Comparison of ENCODE assay signal across 14 cellular contexts in the genomic region with DNA sequence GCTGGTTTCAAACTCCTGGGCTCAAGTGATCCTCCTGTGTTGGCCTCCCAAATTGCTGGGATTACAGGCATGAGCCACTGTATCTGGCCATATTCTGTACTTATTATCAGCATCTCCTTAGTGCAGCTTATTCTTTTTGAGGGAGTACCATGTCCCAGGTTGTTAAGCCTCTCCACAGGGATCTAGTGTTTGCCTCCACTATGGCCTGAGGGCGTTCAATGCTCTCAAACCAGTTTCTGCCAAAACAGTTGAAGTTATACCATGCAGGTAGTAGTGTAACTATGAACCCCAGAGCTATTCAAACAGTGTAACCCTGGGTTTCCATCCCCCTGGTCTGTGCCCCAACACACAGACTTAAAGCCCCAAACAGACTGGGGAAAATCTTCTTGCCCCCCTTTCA.
"Had no signal": no experiment of that assay in that cellular context is flagged by ENCODE, and none has a peak within 500 bp of the region (broad histone marks: within the 10 kb centered on the region; RNA-seq: fewer than 3 reads in every experiment).

No MANE protein-coding gene starts in this region.

- H3K27me3 ChIP-seq: ascending aorta, heart right ventricle, sigmoid colon, suprapubic skin had no signal

- H3K4me3 Mint-ChIP-seq: activated T-cell treated with anti-CD3 and anti-CD28 coated beads, Interleukin-2, amount 50 U/mL, for 4 hours; nephron progenitor cell; T-helper 2 cell treated with Interferon-gamma antibody and Interleukin-4, amounts not matched to agents 5 μg/mL and 100 μg/mL, for 36 hours had no signal

- H3K4me3 ChIP-seq: ascending aorta, heart right ventricle, mucosa of descending colon, sigmoid colon, suprapubic skin had no signal

- DNase-seq: activated effector memory CD4-positive, alpha-beta T cell treated with anti-CD3 and anti-CD28 coated beads, Interleukin-2, amount 50 U/mL, for 16 hours; activated T-cell treated with anti-CD3 and anti-CD28 coated beads, Interleukin-2, amount 50 U/mL, for 4 hours; heart right ventricle; mammary epithelial cell; mucosa of descending colon; nephron progenitor cell; sigmoid colon; stimulated activated CD4-positive, alpha-beta T cell treated with anti-CD3 and anti-CD28 coated beads, Interleukin-2, amount 100 ng/mL, for 24 hours; stimulated activated naive CD4-positive, alpha-beta T cell had no signal

- H3K27ac ChIP-seq: suprapubic skin had no signal

- H3K9me3 ChIP-seq: ascending aorta, heart right ventricle, mucosa of descending colon, sigmoid colon, suprapubic skin had no signal

- H3K9me3 Mint-ChIP-seq: activated T-cell treated with anti-CD3 and anti-CD28 coated beads, Interleukin-2, amount 50 U/mL, for 4 hours; nephron progenitor cell; T-helper 2 cell treated with Interferon-gamma antibody and Interleukin-4, amounts not matched to agents 5 μg/mL and 100 μg/mL, for 36 hours had no signal

- H3K36me3 ChIP-seq: ascending aorta, heart right ventricle, sigmoid colon, suprapubic skin had no signal

- ATAC-seq: activated CD4-positive, CD25-positive, alpha-beta regulatory T cell treated with anti-CD3 and anti-CD28 coated beads, Interleukin-2, amount 50 U/mL, for 24 hours; activated T-cell treated with anti-CD3 and anti-CD28 coated beads, Interleukin-2, amount 50 U/mL, for 4 hours; heart right ventricle; left lobe of liver; mucosa of descending colon had no signal

- H3K27ac Mint-ChIP-seq: T-helper 2 cell treated with Interferon-gamma antibody and Interleukin-4, amounts not matched to agents 5 μg/mL and 100 μg/mL, for 36 hours had no signal
